12 cellular contexts compared by ENCODE assay signal in genomic region chr9:81814404-81814793, GRCh38.
DNase-seq lines count a peak whose midpoint lies in the region; ATAC-seq and TF ChIP-seq lines count a peak whose summit lies in the region.
"Had no signal": no experiment of that assay in that cellular context is flagged by ENCODE, and none has a peak within 500 bp of the region (broad histone marks: within the 10 kb centered on the region; RNA-seq: fewer than 3 reads in every experiment).

No MANE protein-coding gene starts in this region.

- no peak for TF ChIP-seq POLR2A in sigmoid colon (IDR thresholded peaks at IDR 0.05)

- 0 out of 2 replicates have a peak, but pooled peaks cover 5% of the 10 kb centered on the region for H3K9me2 ChIP-seq in GM23338 (ENCODE audit: insufficient read depth)

- no peak overlapping the region for H2AFZ ChIP-seq in GM23338

- no peaks in the 10 kb centered on the region for H3K9me3 ChIP-seq in BLaER1 treated with 17β-estradiol and CSF1 and Interleukin-3, amounts not matched to agents 10 nM and 100 nM (replicated peaks in 1 of 11)
- H3K9me3 ChIP-seq in ascending aorta = no peaks in the 10 kb centered on the region
- H3K9me3 ChIP-seq in HAP-1 = no peaks in the 10 kb centered on the region
- H3K9me3 ChIP-seq in sigmoid colon = no peaks in the 10 kb centered on the region
- H3K9me3 ChIP-seq: right atrium auricular region had no signal

- H3K27ac ChIP-seq in BLaER1 treated with 17β-estradiol and CSF1 and Interleukin-3, amounts not matched to agents 10 nM and 100 nM = no peak overlapping the region
- H3K27ac ChIP-seq in GM23338 (ENCODE audit: low read depth) (no peak overlapping the region), ascending aorta (peak overlapping the region; percentile 47 to 52), sigmoid colon (peak overlapping the region in 2 of 4 donors; percentile 32 to 40)
- H3K27ac ChIP-seq: right atrium auricular region had no signal

- no peak overlapping the region for H3K9ac ChIP-seq in BLaER1 treated with 17β-estradiol and CSF1 and Interleukin-3, amounts not matched to agents 10 nM and 100 nM

- H3F3A ChIP-seq in GM23338 (replicated peaks; ENCODE audit: low read depth) = no peaks in the 10 kb centered on the region

- in situ Hi-C loops in HAP-1 (cut with MboI; ENCODE audit: low sequenced_read_pairs) = no loop called here

- no peaks in the 10 kb centered on the region for H3K27me3 ChIP-seq in BLaER1 treated with 17β-estradiol and CSF1 and Interleukin-3, amounts not matched to agents 10 nM and 100 nM
- H3K27me3 ChIP-seq in GM23338 (ENCODE audit: insufficient read depth) (no peaks in the 10 kb centered on the region), ascending aorta (no peaks in the 10 kb centered on the region), HAP-1 (ENCODE audit: low read depth) (no peaks in the 10 kb centered on the region), sigmoid colon (no peaks in the 10 kb centered on the region)
- H3K27me3 ChIP-seq: right atrium auricular region had no signal

- H3K4me2 ChIP-seq in BLaER1 treated with 17β-estradiol and CSF1 and Interleukin-3, amounts not matched to agents 10 nM and 100 nM = peak overlapping the region in 8 of 11 experiments; percentile 17 to 79 (median 61); a peak in 17 of 22 replicates
- 0 out of 2 replicates have a peak overlapping the region, but pooled peaks have one; percentile 31 for H3K4me2 ChIP-seq in GM23338

- H3K36me3 Mint-ChIP-seq in GM23338 (ENCODE audit: low read depth) = no peaks in the 10 kb centered on the region
- no peaks in the 10 kb centered on the region for H3K36me3 Mint-ChIP-seq in naive B cell

- H3K4me1 Mint-ChIP-seq in GM23338 (peaks cover 35% of the 10 kb centered on the region), naive B cell (peaks cover 22 to 34% (median 31%) of the 10 kb centered on the region in 3 donors)

- H3K4me1 ChIP-seq in BLaER1 treated with 17β-estradiol and CSF1 and Interleukin-3, amounts not matched to agents 10 nM and 100 nM = peaks cover 0 to 30% (median 19%) of the 10 kb centered on the region in 10 experiments; a peak in 16 of 20 replicates
- H3K4me1 ChIP-seq in GM23338 (ENCODE audit: insufficient read depth) = peaks cover 35% of the 10 kb centered on the region
- H3K4me1 ChIP-seq in ascending aorta = peaks cover 0 to 21% of the 10 kb centered on the region in 2 donors
- H3K4me1 ChIP-seq in HAP-1 = no peaks in the 10 kb centered on the region
- H3K4me1 ChIP-seq in sigmoid colon = peaks cover 0 to 22% (median 8%) of the 10 kb centered on the region in 4 donors

- ATAC-seq in GM23338 (peak; percentile 33), naive B cell (ENCODE audit: low read depth in 2 of 2) (no peak)
- ATAC-seq: activated CD4-positive, CD25-positive, alpha-beta regulatory T cell treated with anti-CD3 and anti-CD28 coated beads, Interleukin-2, amount 50 U/mL, for 24 hours had no signal

- no peaks in the 10 kb centered on the region for H3K79me2 ChIP-seq in GM23338 (replicated peaks; ENCODE audit: insufficient read depth)

- TF ChIP-seq EP300 in sigmoid colon (IDR thresholded peaks at IDR 0.05) = no peak

- H3K9me3 Mint-ChIP-seq in GM23338 (no peaks in the 10 kb centered on the region), naive B cell (no peaks in the 10 kb centered on the region)
- H3K9me3 Mint-ChIP-seq: activated T-cell treated with anti-CD3 and anti-CD28 coated beads, Interleukin-2, amount 50 U/mL, for 24 hours had no signal

- no peak overlapping the region for H3K4me3 Mint-ChIP-seq in GM23338
- H3K4me3 Mint-ChIP-seq in naive B cell = peak overlapping the region in 5 of 8 donors; percentile 16 to 54 (median 53)
- H3K4me3 Mint-ChIP-seq: activated T-cell treated with anti-CD3 and anti-CD28 coated beads, Interleukin-2, amount 50 U/mL, for 24 hours had no signal

- DNase-seq in GM23338 (ENCODE audit: low spot score) = peak; percentile 19
- no peak for DNase-seq in ascending aorta (ENCODE audit: low spot score in 2 of 2)
- no peak for DNase-seq in naive B cell
- DNase-seq in HAP-1 (ENCODE audit: low spot score in 2 of 2) = no peak
- no peak for DNase-seq in HT-29 (ENCODE audit: low spot score)
- DNase-seq in sigmoid colon = no peak
- no peak for DNase-seq in OCI-M2 (lab: John Stamatoyannopoulos, UW; ENCODE audit: unreplicated experiment)
- DNase-seq: activated T-cell treated with anti-CD3 and anti-CD28 coated beads, Interleukin-2, amount 50 U/mL, for 24 hours; stimulated activated CD4-positive, alpha-beta T cell treated with anti-CD3 and anti-CD28 coated beads, Interleukin-2, amount 100 ng/mL, for 48 hours had no signal

- H4K20me1 ChIP-seq in BLaER1 treated with 17β-estradiol and CSF1 and Interleukin-3, amounts not matched to agents 10 nM and 100 nM = no peaks in the 10 kb centered on the region
- no peaks in the 10 kb centered on the region for H4K20me1 ChIP-seq in GM23338 (replicated peaks; ENCODE audit: insufficient read depth)

- no peak overlapping the region; a peak in 1 of 20 replicates for H3K4me3 ChIP-seq in BLaER1 treated with 17β-estradiol and CSF1 and Interleukin-3, amounts not matched to agents 10 nM and 100 nM
- H3K4me3 ChIP-seq in GM23338 (no peak overlapping the region), ascending aorta (no peak overlapping the region), HAP-1 (no peak overlapping the region), sigmoid colon (no peak overlapping the region)
- H3K4me3 ChIP-seq: right atrium auricular region had no signal

- no peaks in the 10 kb centered on the region for H3K36me3 ChIP-seq in BLaER1 treated with 17β-estradiol and CSF1 and Interleukin-3, amounts not matched to agents 10 nM and 100 nM
- H3K36me3 ChIP-seq in GM23338 (ENCODE audit: insufficient read depth) (no peaks in the 10 kb centered on the region), ascending aorta (no peaks in the 10 kb centered on the region), HAP-1 (replicated peaks) (no peaks in the 10 kb centered on the region), sigmoid colon (no peaks in the 10 kb centered on the region)
- H3K36me3 ChIP-seq: right atrium auricular region had no signal

- H3K27ac Mint-ChIP-seq in GM23338 = no peak overlapping the region
- peak overlapping the region in 3 of 6 donors; percentile 24 to 39 (median 24) for H3K27ac Mint-ChIP-seq in naive B cell
- H3K27ac Mint-ChIP-seq: activated T-cell treated with anti-CD3 and anti-CD28 coated beads, Interleukin-2, amount 50 U/mL, for 24 hours had no signal

- intact Hi-C loops in ascending aorta (cut with DNase I) = no loop called here
- intact Hi-C loops in sigmoid colon (cut with DNase I) = no loop called here

- TF ChIP-seq CTCF in GM23338 (conservative IDR thresholded peaks at IDR 0.05; ENCODE audit: low read depth in 2 of 2) (no peak), ascending aorta (IDR thresholded peaks at IDR 0.05) (no peak), sigmoid colon (IDR thresholded peaks at IDR 0.05) (no peak)

- H3K27me3 Mint-ChIP-seq in GM23338 (ENCODE audit: insufficient read depth, low read depth, poor library complexity) = peaks cover 9% of the 10 kb centered on the region
- no peaks in the 10 kb centered on the region for H3K27me3 Mint-ChIP-seq in naive B cell
- H3K27me3 Mint-ChIP-seq: activated T-cell treated with anti-CD3 and anti-CD28 coated beads, Interleukin-2, amount 50 U/mL, for 24 hours had no signal

TF ChIP-seq in GM23338, 12 proteins besides CTCF, POLR2A, EP300 and RAD21 (continues in another document):
- no peak for TF ChIP-seq STAT1 (IDR thresholded peaks at IDR 0.05; ENCODE audit: unreplicated experiment)
- no peak for TF ChIP-seq JUNB (IDR thresholded peaks at IDR 0.05; ENCODE audit: unreplicated experiment)
- TF ChIP-seq EZH2phosphoT487 (IDR thresholded peaks at IDR 0.05; ENCODE audit: unreplicated experiment) = no peak
- no peak for TF ChIP-seq ZNF331 (CRISPR knock-in tag; IDR thresholded peaks at IDR 0.05; ENCODE audit: low read depth)
- no peak for TF ChIP-seq NANOG (IDR thresholded peaks at IDR 0.05; ENCODE audit: borderline replicate concordance)

Comparison
In these comparisons a context has a peak if more than half of its experiments do, and no peak if none do; other contexts are left out.
1. H3K27ac ChIP-seq: peak in ascending aorta (2 of 2); none in BLaER1 treated with 17β-estradiol and CSF1 and Interleukin-3, amounts not matched to agents 10 nM and 100 nM (0 of 11) and GM23338 (single experiment).